8 cellular contexts compared by ENCODE assay signal in genomic region chr2:179861027-179861776, GRCh38. TPM values are rescaled to one million over a fixed set of nuclear protein-coding genes. Genes with fewer than 3 reads are reported as not detected.
DNase-seq lines count a peak whose midpoint lies in the region; ATAC-seq and TF ChIP-seq lines count a peak whose summit lies in the region.

Gene ZNF385B, minus strand, starts transcription at chr2:179861612.

- TF ChIP-seq CTCF in C4-2B (conservative IDR thresholded peaks at IDR 0.05) = no peak; the same call in 1 of the 2 replicates
- no peak for TF ChIP-seq CTCF in LNCaP clone FGC (IDR thresholded peaks at IDR 0.05; ENCODE audit: control insufficient read depth, extremely low read depth, insufficient read depth)
- no peak for TF ChIP-seq CTCF in adrenal gland (IDR thresholded peaks at IDR 0.05)
- no peak for TF ChIP-seq CTCF in hepatocyte (IDR thresholded peaks at IDR 0.05; ENCODE audit: poor library complexity)

- H3K79me2 ChIP-seq in hepatocyte = no peaks in the 10 kb centered on the region

- H3K4me2 ChIP-seq in hepatocyte = peak within 1 kb of the TSS; percentile 97
- H3K4me2 ChIP-seq in skeletal muscle satellite cell (ENCODE audit: low read length) = peak within 1 kb of the TSS; percentile 99

- DNase-seq in LNCaP clone FGC (ENCODE audit: low read depth) (no peak), adrenal gland (peak in 6 of 7 donors; percentile 26 to 46 (median 38)), hepatocyte (ENCODE audit: low spot score) (peak; percentile 49), HPDE6-E6E7 (ENCODE audit: extremely low spot score) (no peak)

- H3K9me2 ChIP-seq in hepatocyte (replicated peaks; ENCODE audit: insufficient read depth) = no peaks in the 10 kb centered on the region

- WGBS in adrenal gland, 4 donors = 0 to 1% (median 0%) methylated on average over 3 to 91 of the region's 91 CpGs
- under 1% methylated on average over 61 of the region's 91 CpGs for WGBS in hepatocyte (ENCODE audit: low lambda C conversion rate, missing lambda C conversion rate)

- no peaks in the 10 kb centered on the region for H4K20me1 ChIP-seq in hepatocyte (ENCODE audit: insufficient read depth, poor library complexity, severe bottlenecking)

- H3K27ac ChIP-seq in C4-2B (peak within 1 kb of the TSS; percentile 72), adrenal gland (peak within 1 kb of the TSS in 3 of 5 donors; percentile 10 to 73 (median 33)), hepatocyte (no peak within 1 kb of the TSS)

- ATAC-seq in GM19372 (IDR thresholded peaks at IDR 0.05; ENCODE audit: low read depth, unreplicated experiment) (peak; percentile 47), HG02623 (IDR thresholded peaks at IDR 0.05; ENCODE audit: unreplicated experiment) (no peak)

- no peak for TF ChIP-seq POLR2A in adrenal gland (IDR thresholded peaks at IDR 0.05)

- H3K27me3 ChIP-seq in adrenal gland (no peaks in the 10 kb centered on the region), hepatocyte (peaks cover 91% of the 10 kb centered on the region), skeletal muscle satellite cell (ENCODE audit: control insufficient read depth, insufficient read depth, low read length) (peaks cover 70% of the 10 kb centered on the region)

- H3K4me3 ChIP-seq in LNCaP clone FGC (ENCODE audit: low read depth, low read length) = peak within 1 kb of the TSS; percentile 51
- H3K4me3 ChIP-seq in adrenal gland = peak within 1 kb of the TSS; percentile 32 to 83 (median 50)
- peak within 1 kb of the TSS; percentile 47 for H3K4me3 ChIP-seq in hepatocyte
- H3K4me3 ChIP-seq in skeletal muscle satellite cell (ENCODE audit: low read length) = peak within 1 kb of the TSS; percentile 76

- H3K9ac ChIP-seq in skeletal muscle satellite cell (ENCODE audit: low read depth, low read length) = no peak within 1 kb of the TSS

- H3K4me1 ChIP-seq in adrenal gland (replicated peaks in 1 of 2) (peaks cover 0 to 7% of the 10 kb centered on the region in 2 donors), hepatocyte (ENCODE audit: insufficient read depth) (no peaks in the 10 kb centered on the region), skeletal muscle satellite cell (ENCODE audit: control insufficient read depth, insufficient read depth, low read length) (peaks cover 7% of the 10 kb centered on the region)

- H3K9me3 ChIP-seq in adrenal gland (replicated peaks in 1 of 3) (no peaks in the 10 kb centered on the region), hepatocyte (ENCODE audit: low read depth) (no peaks in the 10 kb centered on the region), skeletal muscle satellite cell (replicated peaks; ENCODE audit: low read length) (no peaks in the 10 kb centered on the region)

- H2AFZ ChIP-seq in hepatocyte = peak within 1 kb of the TSS; percentile 29

- H3K36me3 ChIP-seq in adrenal gland (replicated peaks in 1 of 2) (no peaks in the 10 kb centered on the region), hepatocyte (replicated peaks; ENCODE audit: insufficient read depth, low read depth) (no peaks in the 10 kb centered on the region), skeletal muscle satellite cell (ENCODE audit: insufficient read depth, low read length) (no peaks in the 10 kb centered on the region)

- intact Hi-C loops in adrenal gland (cut with DNase I) = no loop called here

RNA-seq across cellular contexts. Expression of gene ZNF385B, which starts in this region (rescaled TPM):
- total RNA-seq in adrenal gland = 10 to 100 TPM in 4 of 8 donors, 1 to 10 TPM in 4; 3.2 to 15.3 (median 9.5) TPM
- polyA plus RNA-seq in adrenal gland = 1 to 10 TPM; 2.0 to 5.0 (median 3.8) TPM
- total RNA-seq in hepatocyte = 1.5 and 2.4 TPM in 2 replicates
- 1.5 and 1.8 TPM in 2 replicates for polyA plus RNA-seq in hepatocyte
- total RNA-seq in skeletal muscle satellite cell (2012; rRNA removed) = 0.22 TPM in 1 of 2 replicates, not detected in the other

Comparison
In these comparisons a context has a peak if more than half of its experiments do, and no peak if none do; other contexts are left out.
1. DNase-seq: peak in adrenal gland (6 of 7) and hepatocyte (single experiment); none in LNCaP clone FGC (single experiment) and HPDE6-E6E7 (single experiment).
2. Peak in every context shown above with its lines, with median percentiles within 50 percentile points of each other: H3K4me3 ChIP-seq.